Comparison of ENCODE assay signal across 8 cellular contexts in genomic region chr11:62394825-62395538, GRCh38. TPM values are rescaled to one million over a fixed set of nuclear protein-coding genes. Genes with fewer than 3 reads are reported as not detected.
DNase-seq lines count a peak whose midpoint lies in the region; ATAC-seq and TF ChIP-seq lines count a peak whose summit lies in the region.

No MANE protein-coding gene starts in this region.

- H3K4me1 ChIP-seq in left lung, result peaks cover 13 to 20% of the 10 kb centered on the region in 2 donors

- POLR2A ChIA-PET in BJ (lab: Charles Lee), result interaction anchor here (0.6 to 1.0 kb wide), 2 partner anchors 147 to 295 kb away, joined by 3 read pairs; no protein-coding TSS in a partner anchor

- DNase-seq in BJ (ENCODE audit: low read depth) (peak; percentile 41), HCEC 1CT (peak; percentile 81), NCI-H460 (ENCODE audit: extremely low read depth, low read depth) (peak; percentile 71), left lung (peak; percentile 58 to 86)
- DNase-seq in activated CD4-positive, alpha-beta T cell treated with anti-CD3 and anti-CD28 coated beads for 48 hours, result peak; percentile 52
- peak; percentile 6 for DNase-seq in effector CD8-positive, alpha-beta T cell (lab: John Stamatoyannopoulos, UW)
- DNase-seq in stimulated activated CD4-positive, alpha-beta T cell treated with anti-CD3 and anti-CD28 coated beads, Interleukin-4, amount 100 ng/mL, for 1 hour, result peak; percentile 21

- intact Hi-C loops in left lung (cut with DNase I), result no loop called here

- peak; percentile 93 for ATAC-seq in left lung
- no peak for ATAC-seq in HG03095 (IDR thresholded peaks at IDR 0.05; ENCODE audit: unreplicated experiment)

- H3K4me3 ChIP-seq in BJ (ENCODE audit: low read depth, low read length) (peak overlapping the region; percentile 13; the same call in 1 of the 2 replicates), left lung (peak overlapping the region in 1 of 2 donors; percentile 11)

- CTCF ChIA-PET in BJ (lab: Yijun Ruan, JAX), result interaction anchor here (0.5 to 8.6 kb wide), 48 partner anchors 8 to 481 kb away, joined by 3 to 95 read pairs (median 4); partner anchors contain the start of genes AHNAK, B3GAT3, EEF1G and MTA2

- no peaks in the 10 kb centered on the region for H3K36me3 ChIP-seq in BJ (ENCODE audit: control insufficient read depth, insufficient read depth, low read length)
- H3K36me3 ChIP-seq in left lung, result no peaks in the 10 kb centered on the region

- TF ChIP-seq CTCF in BJ (IDR thresholded peaks at IDR 0.05; ENCODE audit: insufficient read depth, low read depth, low read length) (peak; percentile 56), left lung (IDR thresholded peaks at IDR 0.05) (peak; percentile 39 to 69)

- H3K27me3 ChIP-seq in BJ (ENCODE audit: control insufficient read depth, insufficient read depth, low read length) (peaks cover 6% of the 10 kb centered on the region), left lung (no peaks in the 10 kb centered on the region)

- H3K9me3 ChIP-seq in left lung, result no peaks in the 10 kb centered on the region

- H3K27ac ChIP-seq in left lung, result peak overlapping the region; percentile 26 to 41

RNA-seq across cellular contexts. Expression of gene SCGB1A1, which starts 23.9 kb away (rescaled TPM):
- not detected in 2 replicates for polyA plus RNA-seq in BJ (2011; rRNA removed)
- not detected in 2 replicates for polyA minus RNA-seq in BJ (2011; rRNA and poly(A)+ RNA removed)
- total RNA-seq in NCI-H460 (2014; rRNA removed; shearing (Covaris generic)), result not detected in 2 replicates
- not detected in 2 replicates for polyA plus RNA-seq in NCI-H460 (2014; cell fraction: nucleus; rRNA removed)
- 100 to 1,000 TPM in 1 of 2 donors, 1 to 10 TPM in 1; 3.5 to 397 TPM for total RNA-seq in left lung

RNA-seq across cellular contexts. Expression of gene ASRGL1, which starts 57.7 kb away (rescaled TPM):
- 0.58 and 0.75 TPM in 2 replicates for polyA plus RNA-seq in BJ (2011; rRNA removed)
- polyA minus RNA-seq in BJ (2011; rRNA and poly(A)+ RNA removed), result not detected in 2 replicates
- total RNA-seq in NCI-H460 (2014; rRNA removed; shearing (Covaris generic)), result 2.9 and 3.4 TPM in 2 replicates
- polyA plus RNA-seq in NCI-H460 (2014; cell fraction: nucleus; rRNA removed), result 7.7 and 8.2 TPM in 2 replicates
- total RNA-seq in left lung, result 10 to 100 TPM; 12.8 to 26.6 TPM

Comparison
In these comparisons a context has a peak if more than half of its experiments do, and no peak if none do; other contexts are left out.
1. DNase-seq: peak in every context shown above with its lines; median percentile 81 in HCEC 1CT; 72 in left lung; 71 in NCI-H460; 52 in activated CD4-positive, alpha-beta T cell treated with anti-CD3 and anti-CD28 coated beads for 48 hours; 41 in BJ; 21 in stimulated activated CD4-positive, alpha-beta T cell treated with anti-CD3 and anti-CD28 coated beads, Interleukin-4, amount 100 ng/mL, for 1 hour; 6 in effector CD8-positive, alpha-beta T cell.